Comparison of ENCODE assay signal across 1 cellular context in genomic region chr1:184574588-184574987, GRCh38.
TF ChIP-seq lines count a peak whose summit lies in the region.

No MANE protein-coding gene starts in this region.

TF ChIP-seq in H1, 55 proteins besides CTCF, POLR2A, EP300 and RAD21:
- TF ChIP-seq ASH2L (IDR thresholded peaks at IDR 0.05; ENCODE audit: low read length) (no peak), SUZ12 (IDR thresholded peaks at IDR 0.05; ENCODE audit: low read length) (no peak), POU5F1 (IDR thresholded peaks at IDR 0.05; ENCODE audit: low read depth, low read length) (no peak), E2F6 (IDR thresholded peaks at IDR 0.05) (no peak), SIX5 (IDR thresholded peaks at IDR 0.05; ENCODE audit: low read depth, low read length) (no peak)
TF ChIP-seq in H1: peak in this region for 0.
